Comparison of ENCODE assay signal across 9 cellular contexts in the genomic region with DNA sequence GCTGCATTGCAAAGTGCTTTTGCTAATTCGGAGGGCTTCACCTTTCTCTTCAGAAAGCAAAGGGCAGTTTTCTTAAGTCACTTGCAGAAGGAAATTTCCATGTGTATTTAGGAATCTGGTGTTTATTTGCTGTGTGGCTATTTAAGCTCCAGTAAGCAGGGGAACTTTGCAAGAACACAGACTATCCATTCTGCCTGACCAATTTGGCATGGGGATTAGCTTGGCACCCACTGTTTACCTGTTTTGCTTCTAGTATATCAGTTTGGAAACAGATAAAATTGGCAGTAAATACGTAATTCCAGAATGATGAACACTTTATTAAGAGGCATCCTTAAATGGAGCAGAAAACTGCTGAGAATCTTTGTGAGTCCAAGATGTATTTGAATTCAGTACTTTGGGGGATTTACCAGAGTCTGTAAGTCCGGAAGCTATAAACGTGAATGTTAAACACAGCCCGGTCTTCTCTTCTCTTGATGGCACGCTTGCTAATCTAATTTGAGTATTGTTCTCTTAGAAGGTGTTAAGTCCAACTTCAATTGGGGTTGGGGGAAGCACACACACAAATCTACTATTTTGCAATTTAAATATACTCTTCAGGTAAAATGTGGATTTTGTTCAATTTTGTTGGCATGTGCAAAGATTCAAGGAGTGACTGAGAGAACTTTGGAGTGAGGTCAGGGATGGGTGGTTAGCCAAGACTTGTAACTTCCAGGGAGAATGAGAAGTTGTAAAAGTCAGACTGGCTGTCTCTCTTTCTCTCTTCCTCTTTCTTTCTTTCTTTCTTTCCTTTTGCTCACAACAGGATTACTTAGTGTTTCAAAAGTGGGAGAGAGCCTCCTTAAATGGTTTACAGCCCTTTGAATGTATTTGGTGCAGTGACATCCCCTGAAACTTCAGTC. TPM values are rescaled to one million over a fixed set of nuclear protein-coding genes. Genes with fewer than 3 reads are reported as not detected.
DNase-seq lines count a peak whose midpoint lies in the region; ATAC-seq and TF ChIP-seq lines count a peak whose summit lies in the region.
"Had no signal": no experiment of that assay in that cellular context is flagged by ENCODE, and none has a peak within 500 bp of the region (broad histone marks: within the 10 kb centered on the region; RNA-seq: fewer than 3 reads in every experiment).

No MANE protein-coding gene starts in this region.

- H3K4me1 ChIP-seq in right lobe of liver (peaks cover 0 to 26% (median 5%) of the 10 kb centered on the region in 4 donors), tibial nerve (peaks cover 0 to 78% (median 24%) of the 10 kb centered on the region in 4 donors)

- peaks cover 11% of the 10 kb centered on the region for H3K27me3 Mint-ChIP-seq in activated CD8-positive, alpha-beta memory T cell treated with anti-CD3 and anti-CD28 coated beads, Interleukin-2, amount 10 ng/mL, durations not matched to agents 7 days and 5 days
- no peaks in the 10 kb centered on the region for H3K27me3 Mint-ChIP-seq in activated B cell treated with CpG ODN at 0.5 μM for 24 hours
- no peaks in the 10 kb centered on the region for H3K27me3 Mint-ChIP-seq in activated T-cell treated with anti-CD3 and anti-CD28 coated beads, Interleukin-2, amount 50 U/mL, for 72 hours (ENCODE audit: low read depth)
- H3K27me3 Mint-ChIP-seq: T-cell had no signal

- H3K4me3 ChIP-seq in right lobe of liver: peak overlapping the region in 2 of 3 donors; percentile 23 to 25
- peak overlapping the region; percentile 36 to 61 (median 44) for H3K4me3 ChIP-seq in tibial nerve

- H3K27me3 ChIP-seq in right lobe of liver: no peaks in the 10 kb centered on the region
- H3K27me3 ChIP-seq in tibial nerve: no peaks in the 10 kb centered on the region

- 18% methylated on average over 6 of the region's 6 CpGs for WGBS in right lobe of liver (ENCODE audit: insufficient coverage, low coverage, low lambda C conversion rate, missing lambda C conversion rate)
- WGBS in tibial nerve, 2 donors: 18 to 19% methylated on average over 6 of the region's 6 CpGs

- H3K36me3 ChIP-seq in right lobe of liver (no peaks in the 10 kb centered on the region), tibial nerve (no peaks in the 10 kb centered on the region)

- no peak for ATAC-seq in activated CD8-positive, alpha-beta memory T cell treated with anti-CD3 and anti-CD28 coated beads, Interleukin-2, amount 10 ng/mL, durations not matched to agents 7 days and 5 days
- ATAC-seq in activated B cell treated with CpG ODN at 0.5 μM for 24 hours (ENCODE audit: low read depth) (peak; percentile 2), right lobe of liver (no peak)
- no peak for ATAC-seq in activated T-cell treated with anti-CD3 and anti-CD28 coated beads, Interleukin-2, amount 50 U/mL, for 72 hours (replicated peaks in 1 of 2)

- TF ChIP-seq EP300 in tibial nerve (IDR thresholded peaks at IDR 0.05): no peak

- TF ChIP-seq CTCF in activated B cell treated with CpG ODN at 0.5 μM for 24 hours (IDR thresholded peaks at IDR 0.05): no peak
- TF ChIP-seq CTCF in right lobe of liver (IDR thresholded peaks at IDR 0.05): no peak
- no peak for TF ChIP-seq CTCF in tibial nerve (IDR thresholded peaks at IDR 0.05)

- H3K9me3 Mint-ChIP-seq in activated CD8-positive, alpha-beta memory T cell treated with anti-CD3 and anti-CD28 coated beads, Interleukin-2, amount 10 ng/mL, durations not matched to agents 7 days and 5 days (ENCODE audit: low read depth): no peaks in the 10 kb centered on the region
- H3K9me3 Mint-ChIP-seq in activated B cell treated with CpG ODN at 0.5 μM for 24 hours: no peaks in the 10 kb centered on the region
- no peaks in the 10 kb centered on the region for H3K9me3 Mint-ChIP-seq in activated T-cell treated with anti-CD3 and anti-CD28 coated beads, Interleukin-2, amount 50 U/mL, for 72 hours
- H3K9me3 Mint-ChIP-seq: T-cell had no signal

- H3K4me3 Mint-ChIP-seq in activated CD8-positive, alpha-beta memory T cell treated with anti-CD3 and anti-CD28 coated beads, Interleukin-2, amount 10 ng/mL, durations not matched to agents 7 days and 5 days: peak overlapping the region; percentile 52
- peak overlapping the region; percentile 83 for H3K4me3 Mint-ChIP-seq in activated B cell treated with CpG ODN at 0.5 μM for 24 hours
- peak overlapping the region in 1 of 2 donors; percentile 73 for H3K4me3 Mint-ChIP-seq in activated T-cell treated with anti-CD3 and anti-CD28 coated beads, Interleukin-2, amount 50 U/mL, for 72 hours

- intact Hi-C loops in activated B cell treated with CpG ODN at 0.5 μM for 24 hours (cut with micrococcal nuclease) (no loop called here), right lobe of liver (cut with DNase I) (no loop called here)

- peak; percentile 16 for TF ChIP-seq POLR2A in right lobe of liver (IDR thresholded peaks at IDR 0.05)
- no peak for TF ChIP-seq POLR2A in tibial nerve (IDR thresholded peaks at IDR 0.05)

- DNase-seq in activated CD8-positive, alpha-beta memory T cell treated with anti-CD3 and anti-CD28 coated beads, Interleukin-2, amount 10 ng/mL, durations not matched to agents 7 days and 5 days: no peak
- DNase-seq in activated CD8-positive, alpha-beta memory T cell treated with anti-CD3 and anti-CD28 coated beads for 24 hours: no peak
- DNase-seq in activated B cell treated with CpG ODN at 0.5 μM for 24 hours (no peak), right lobe of liver (no peak), tibial nerve (ENCODE audit: low spot score in 2 of 2) (no peak), kidney tubule cell (ENCODE audit: low spot score) (no peak), dedifferentiated amniotic fluid mesenchymal stem cell (ENCODE audit: extremely low spot score) (no peak)
- no peak for DNase-seq in activated T-cell treated with anti-CD3 and anti-CD28 coated beads, Interleukin-2, amount 50 U/mL, for 72 hours

- peaks cover 28% of the 10 kb centered on the region for H3K4me1 Mint-ChIP-seq in activated CD8-positive, alpha-beta memory T cell treated with anti-CD3 and anti-CD28 coated beads, Interleukin-2, amount 10 ng/mL, durations not matched to agents 7 days and 5 days
- peaks cover 46% of the 10 kb centered on the region for H3K4me1 Mint-ChIP-seq in activated B cell treated with CpG ODN at 0.5 μM for 24 hours
- peaks cover 20% of the 10 kb centered on the region for H3K4me1 Mint-ChIP-seq in activated T-cell treated with anti-CD3 and anti-CD28 coated beads, Interleukin-2, amount 50 U/mL, for 72 hours (ENCODE audit: low read depth)

- H3K27ac ChIP-seq in right lobe of liver (no peak overlapping the region), tibial nerve (peak overlapping the region; percentile 41 to 94 (median 85))

- H3K27ac Mint-ChIP-seq in activated CD8-positive, alpha-beta memory T cell treated with anti-CD3 and anti-CD28 coated beads, Interleukin-2, amount 10 ng/mL, durations not matched to agents 7 days and 5 days: peak overlapping the region; percentile 65
- peak overlapping the region; percentile 72 for H3K27ac Mint-ChIP-seq in activated B cell treated with CpG ODN at 0.5 μM for 24 hours
- H3K27ac Mint-ChIP-seq in activated T-cell treated with anti-CD3 and anti-CD28 coated beads, Interleukin-2, amount 50 U/mL, for 72 hours: no peak overlapping the region

- POLR2A ChIA-PET in activated B cell treated with CpG ODN at 0.5 μM for 24 hours (lab: Charles Lee): interaction anchor here (0.7 to 5.1 kb wide), 13 partner anchors 11 to 515 kb away, joined by 3 to 90 read pairs (median 4); partner anchors contain the start of gene COPS8

- no peaks in the 10 kb centered on the region for H3K9me3 ChIP-seq in right lobe of liver
- no peaks in the 10 kb centered on the region for H3K9me3 ChIP-seq in tibial nerve

- CTCF ChIA-PET in activated CD8-positive, alpha-beta memory T cell treated with anti-CD3 and anti-CD28 coated beads, Interleukin-2, amount 10 ng/mL, durations not matched to agents 7 days and 5 days (lab: Charles Lee): interaction anchor here (0.6 to 7.8 kb wide), 31 partner anchors 10 to 515 kb away, joined by 3 to 230 read pairs (median 4); partner anchors contain the start of gene COPS8
- CTCF ChIA-PET in activated B cell treated with CpG ODN at 0.5 μM for 24 hours (lab: Charles Lee): interaction anchor here (0.6 to 7.1 kb wide), 25 partner anchors 11 to 492 kb away, joined by 3 to 264 read pairs (median 4); a partner anchor contains a TSS

- H3K36me3 Mint-ChIP-seq in activated CD8-positive, alpha-beta memory T cell treated with anti-CD3 and anti-CD28 coated beads, Interleukin-2, amount 10 ng/mL, durations not matched to agents 7 days and 5 days: peaks cover 1% of the 10 kb centered on the region
- H3K36me3 Mint-ChIP-seq in activated B cell treated with CpG ODN at 0.5 μM for 24 hours (ENCODE audit: low read depth): no peaks in the 10 kb centered on the region
- H3K36me3 Mint-ChIP-seq in activated T-cell treated with anti-CD3 and anti-CD28 coated beads, Interleukin-2, amount 50 U/mL, for 72 hours (ENCODE audit: insufficient read depth in 2 of 2): no peaks in the 10 kb centered on the region

RNA-seq across cellular contexts. Expression of gene ACKR3, which starts 0.7 kb away (rescaled TPM):
- 1 to 10 TPM; 1.3 to 3.3 TPM for total RNA-seq in activated CD8-positive, alpha-beta memory T cell treated with anti-CD3 and anti-CD28 coated beads, Interleukin-2, amount 10 ng/mL, durations not matched to agents 7 days and 5 days
- total RNA-seq in activated B cell treated with CpG ODN at 0.5 μM for 24 hours (5.8 and 6.6 TPM in 2 replicates), right lobe of liver (10 to 100 TPM in 2 of 6 experiments, 1 to 10 TPM in 3, under 1 TPM in 1; 0.66 to 57.0 (median 4.7) TPM), tibial nerve (10 to 100 TPM; 32.4 to 88.7 (median 55.0) TPM)
- total RNA-seq in activated T-cell treated with anti-CD3 and anti-CD28 coated beads, Interleukin-2, amount 50 U/mL, for 72 hours: 1 to 10 TPM in 1 of 2 donors, under 1 TPM in 1; 0.83 to 1.0 TPM

Comparison
In these comparisons a context has a peak if more than half of its experiments do, and no peak if none do; other contexts are left out.
1. H3K27ac ChIP-seq: peak in tibial nerve (4 of 4); none in right lobe of liver (0 of 3).